8 cellular contexts compared by ENCODE assay signal in genomic region chr3:187101184-187102072, GRCh38. TPM values are rescaled to one million over a fixed set of nuclear protein-coding genes. Genes with fewer than 3 reads are reported as not detected.
DNase-seq lines count a peak whose midpoint lies in the region; ATAC-seq and TF ChIP-seq lines count a peak whose summit lies in the region.

No MANE protein-coding gene starts in this region.

- H3K4me3 Mint-ChIP-seq in glutamatergic neuron (ENCODE audit: unreplicated experiment), result no peak overlapping the region

- H3K36me3 Mint-ChIP-seq in glutamatergic neuron (ENCODE audit: unreplicated experiment), result peaks cover 20% of the 10 kb centered on the region

- no peaks in the 10 kb centered on the region for H3K36me3 ChIP-seq in OCI-LY1 (ENCODE audit: insufficient read depth, low read length)

- H3K27me3 ChIP-seq in OCI-LY1 (ENCODE audit: insufficient read depth, low read length), result no peaks in the 10 kb centered on the region

- intact Hi-C loops in sciatic nerve (cut with DNase I), result no loop called here

- peak overlapping the region; percentile 52 for H3K27ac ChIP-seq in OCI-LY1 (ENCODE audit: low read depth, low read length, poor library complexity, severe bottlenecking)

- peaks cover 3% of the 10 kb centered on the region for H3K9me3 Mint-ChIP-seq in glutamatergic neuron (ENCODE audit: unreplicated experiment)

- no peaks in the 10 kb centered on the region for H4K20me1 ChIP-seq in OCI-LY1 (ENCODE audit: insufficient read depth, low read length)

- peak overlapping the region; percentile 59 for H3K4me2 ChIP-seq in OCI-LY1 (ENCODE audit: low read length)

- peak overlapping the region; percentile 29 for H3K9ac ChIP-seq in OCI-LY1 (ENCODE audit: low read length)

- ATAC-seq in sciatic nerve, result peak; percentile 87

- H3K9me2 ChIP-seq in OCI-LY1 (ENCODE audit: low read depth, low read length), result no peaks in the 10 kb centered on the region

- H3K79me2 ChIP-seq in OCI-LY1 (ENCODE audit: insufficient read depth, low read length), result no peaks in the 10 kb centered on the region

- peak overlapping the region; percentile 46 for H3K4me3 ChIP-seq in OCI-LY1 (ENCODE audit: low read depth, low read length, poor library complexity, severe bottlenecking)

- H3K9me3 ChIP-seq in OCI-LY1 (ENCODE audit: low read length), result peaks cover 16% of the 10 kb centered on the region

- H2AFZ ChIP-seq in OCI-LY1 (ENCODE audit: low read length), result no peak overlapping the region

- no peak overlapping the region for H3K27ac Mint-ChIP-seq in glutamatergic neuron (ENCODE audit: unreplicated experiment)

- H3K4me1 ChIP-seq in OCI-LY1 (ENCODE audit: insufficient read depth, low read length, severe bottlenecking), result peaks cover 35% of the 10 kb centered on the region

- TF ChIP-seq CTCF in OCI-LY1 (IDR thresholded peaks at IDR 0.05; ENCODE audit: low read length) (no peak), glutamatergic neuron (IDR thresholded peaks at IDR 0.05; ENCODE audit: partially characterized antibody, unreplicated experiment) (no peak)

- no peaks in the 10 kb centered on the region for H3F3A ChIP-seq in OCI-LY1 (ENCODE audit: insufficient read depth, low read length)

- peak; percentile 16 for DNase-seq in SIG-M5 treated with dmso at 0.1 percent for 504 hours (lab: John Stamatoyannopoulos, UW; ENCODE audit: unreplicated experiment)
- DNase-seq in SIG-M5 (lab: John Stamatoyannopoulos, UW), result no peak
- peak; percentile 84 for DNase-seq in activated effector memory CD4-positive, alpha-beta T cell treated with anti-CD3 and anti-CD28 coated beads, Interleukin-2, amount 50 U/mL, for 16 hours
- peak; percentile 58 for DNase-seq in glomerular visceral epithelial cell (ENCODE audit: extremely low spot score)
- peak; percentile 92 for DNase-seq in sciatic nerve (ENCODE audit: low spot score)
- DNase-seq in mesenteric fat pad (ENCODE audit: low spot score), result no peak
- no peak for DNase-seq in glutamatergic neuron

- peaks cover 2% of the 10 kb centered on the region for H3K27me3 Mint-ChIP-seq in glutamatergic neuron (ENCODE audit: unreplicated experiment)

- H3K4me1 Mint-ChIP-seq in glutamatergic neuron (ENCODE audit: low read depth, unreplicated experiment), result no peaks in the 10 kb centered on the region

RNA-seq across cellular contexts. Expression of gene RPL39L, which starts 37.9 kb away (rescaled TPM):
- 4.7 TPM for total RNA-seq in sciatic nerve
- total RNA-seq in mesenteric fat pad, result 6.5 TPM
- total RNA-seq in glutamatergic neuron (ENCODE audit: unreplicated experiment), result 15.1 TPM

Comparison
In these comparisons a context has a peak if more than half of its experiments do, and no peak if none do; other contexts are left out.
1. DNase-seq: peak in SIG-M5 treated with dmso at 0.1 percent for 504 hours (single experiment), activated effector memory CD4-positive, alpha-beta T cell treated with anti-CD3 and anti-CD28 coated beads, Interleukin-2, amount 50 U/mL, for 16 hours (single experiment), glomerular visceral epithelial cell (single experiment) and sciatic nerve (single experiment); none in SIG-M5 (single experiment), mesenteric fat pad (single experiment) and glutamatergic neuron (single experiment).